8 cellular contexts compared by ENCODE assay signal in genomic region chr10:71372882-71373495, GRCh38. TPM values are rescaled to one million over a fixed set of nuclear protein-coding genes. Genes with fewer than 3 reads are reported as not detected.
DNase-seq lines count a peak whose midpoint lies in the region; ATAC-seq and TF ChIP-seq lines count a peak whose summit lies in the region.
"Had no signal": no experiment of that assay in that cellular context is flagged by ENCODE, and none has a peak within 500 bp of the region (broad histone marks: within the 10 kb centered on the region; RNA-seq: fewer than 3 reads in every experiment).

No MANE protein-coding gene starts in this region.

- no peak overlapping the region for H3K4me3 ChIP-seq in transverse colon

- H3K27me3 ChIP-seq in transverse colon, result no peaks in the 10 kb centered on the region

- peak; percentile 33 for DNase-seq in OCI-M1 (lab: John Stamatoyannopoulos, UW)
- DNase-seq in transverse colon, result no peak
- no peak for DNase-seq in D341Med (ENCODE audit: low spot score)
- no peak for DNase-seq in NCI-H2107 treated with DMSO at 0.1 percent for 48 hours (lab: John Stamatoyannopoulos, UW; ENCODE audit: unreplicated experiment)
- no peak for DNase-seq in stimulated activated CD4-positive, alpha-beta T cell treated with anti-CD3 and anti-CD28 coated beads, Interleukin-4, amount 100 ng/mL, for 24 hours
- DNase-seq: GF-D8 had no signal

- TF ChIP-seq EP300 in transverse colon (IDR thresholded peaks at IDR 0.05; ENCODE audit: low read depth), result no peak

- peaks cover 9 to 21% (median 16%) of the 10 kb centered on the region in 4 donors for H3K4me1 ChIP-seq in transverse colon

- ATAC-seq in GM19043 (IDR thresholded peaks at IDR 0.05; ENCODE audit: low read depth, unreplicated experiment), result peak; percentile 46
- ATAC-seq in HG02943 (IDR thresholded peaks at IDR 0.05; ENCODE audit: low read depth, unreplicated experiment), result peak; percentile 39

- H3K27ac ChIP-seq in transverse colon, result peak overlapping the region in 3 of 4 donors; percentile 40 to 51 (median 50)

- no peak for TF ChIP-seq CTCF in transverse colon (IDR thresholded peaks at IDR 0.05)

- H3K9me3 ChIP-seq in transverse colon, result no peaks in the 10 kb centered on the region

- no peaks in the 10 kb centered on the region for H3K36me3 ChIP-seq in transverse colon

- no peak for TF ChIP-seq POLR2A in transverse colon (IDR thresholded peaks at IDR 0.05)

- WGBS in transverse colon (ENCODE audit: low coverage in 1 of 2), 2 donors, result 80 to 100% methylated on average over 1 to 10 of the region's 10 CpGs

- in situ Hi-C loops in transverse colon (cut with MboI; ENCODE audit: low pct_ligation_motif_present in 1 of 4, low pct_unique_long_range_greater_than_20kb in 1 of 4, low sequenced_read_pairs in 3 of 4), result no loop called here

- intact Hi-C loops in transverse colon (cut with DNase I; ENCODE audit: low total_unique reads), result no loop called here

RNA-seq across cellular contexts. Expression of gene CDH23, which starts 23.7 kb away (rescaled TPM):
- total RNA-seq in transverse colon, result 10 to 100 TPM in 1 of 4 donors, 1 to 10 TPM in 3; 2.9 to 16.1 (median 5.9) TPM

RNA-seq across cellular contexts. Expression of gene SLC29A3, which starts 53.9 kb away (rescaled TPM):
- total RNA-seq in transverse colon, result 1 to 10 TPM in 3 of 4 donors, under 1 TPM in 1; 0.75 to 6.4 (median 3.4) TPM
